In the genomic region with DNA sequence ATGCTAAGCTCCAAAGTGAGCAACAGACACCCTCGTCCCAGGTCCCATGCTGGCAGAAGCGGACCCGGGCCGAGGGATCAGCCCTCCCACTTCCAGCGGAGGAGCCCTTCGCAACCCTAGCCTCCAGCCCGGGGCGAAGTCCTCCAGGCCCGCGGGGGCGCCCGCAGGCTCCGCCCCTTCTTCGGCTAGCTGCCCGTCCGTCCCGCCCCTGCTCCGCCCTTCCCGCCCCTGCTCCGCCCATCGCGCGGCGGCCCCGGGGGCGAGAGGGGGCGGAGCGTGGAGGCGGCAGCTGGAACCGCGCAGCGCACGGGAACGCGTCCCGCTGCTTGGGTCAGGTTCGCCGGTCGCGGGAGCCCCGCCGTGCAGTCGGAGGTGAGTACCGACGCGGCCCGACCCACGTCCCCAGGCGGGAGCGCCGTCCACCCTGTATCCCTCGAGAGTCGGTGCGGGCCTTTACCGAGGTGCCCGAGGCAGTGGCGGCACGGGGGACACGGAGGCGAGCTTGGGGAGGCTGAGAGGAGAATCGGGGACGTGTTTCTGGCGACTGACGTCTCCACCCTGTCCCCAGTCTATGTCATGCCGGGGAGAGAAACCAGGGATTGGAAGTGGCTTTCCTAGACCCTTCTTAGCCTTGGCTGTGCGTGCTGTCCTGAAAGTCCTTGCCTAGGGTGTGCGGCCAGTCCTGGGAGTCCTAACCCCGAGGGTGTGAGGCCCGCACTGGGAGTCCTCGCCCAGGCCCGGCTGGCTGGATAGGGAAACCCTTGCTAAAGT, we compare ENCODE assay signal across 1 cellular context.
TF ChIP-seq lines count a peak whose summit lies in the region.

Gene ACO1 (plus strand): TSS at position 280 of the 771 bp plus-strand sequence. CDS start 20,864 bp downstream, outside the sequence.

TF ChIP-seq in HepG2, 621 proteins besides CTCF, POLR2A, EP300 and RAD21 (continued from another document and continues in another):
- TF ChIP-seq ZNF275 (CRISPR knock-in tag; IDR thresholded peaks at IDR 0.05; ENCODE audit: borderline replicate concordance) (peak; percentile 77), ATF4 (CRISPR knock-in tag; IDR thresholded peaks at IDR 0.05) (peak in 1 of 2 experiments; percentile 40; a peak in 1 of 4 replicates), HNRNPK (IDR thresholded peaks at IDR 0.05; ENCODE audit: low read depth, low read length, poor library complexity, severe bottlenecking) (peak; percentile 83), THAP8 (CRISPR knock-in tag; IDR thresholded peaks at IDR 0.05; ENCODE audit: borderline replicate concordance) (peak; percentile 55; the same call in 1 of the 2 replicates), ZNF232 (CRISPR knock-in tag; IDR thresholded peaks at IDR 0.05; ENCODE audit: borderline replicate concordance) (peak; percentile 59; the same call in 1 of the 2 replicates), TOPORS (CRISPR knock-in tag; IDR thresholded peaks at IDR 0.05) (0 out of 2 replicates have a peak, but pooled peaks have one; percentile 40), ZNF607 (CRISPR knock-in tag; IDR thresholded peaks at IDR 0.05; ENCODE audit: borderline replicate concordance) (peak; percentile 90), ZNF460 (CRISPR knock-in tag; IDR thresholded peaks at IDR 0.05; ENCODE audit: borderline replicate concordance) (peak; percentile 26; the same call in 1 of the 2 replicates), ARID2 (CRISPR knock-in tag; IDR thresholded peaks at IDR 0.05; ENCODE audit: borderline replicate concordance) (0 out of 2 replicates have a peak, but pooled peaks have one; percentile 29), REL (CRISPR knock-in tag; conservative IDR thresholded peaks at IDR 0.05) (peak; percentile 88; the same call in 1 of the 2 replicates), CC2D1A (CRISPR knock-in tag; IDR thresholded peaks at IDR 0.05) (no peak), SP5 (CRISPR knock-in tag; IDR thresholded peaks at IDR 0.05; ENCODE audit: borderline replicate concordance, low read depth) (peak; percentile 99), ZNF512 (CRISPR knock-in tag; IDR thresholded peaks at IDR 0.05) (no peak), BRCA1 (CRISPR knock-in tag; IDR thresholded peaks at IDR 0.05) (no peak), ZNF205 (CRISPR knock-in tag; IDR thresholded peaks at IDR 0.05) (0 out of 2 replicates have a peak, but pooled peaks have one; percentile 45), BORCS8-MEF2B (CRISPR knock-in tag; IDR thresholded peaks at IDR 0.05) (peak; percentile 95), ZFY (CRISPR knock-in tag; IDR thresholded peaks at IDR 0.05) (peak; percentile 92), ZNF788 (CRISPR knock-in tag; IDR thresholded peaks at IDR 0.05; ENCODE audit: borderline replicate concordance) (peak; percentile 83), GFI1 (CRISPR knock-in tag; IDR thresholded peaks at IDR 0.05; ENCODE audit: borderline replicate concordance) (peak; percentile 48; the same call in 1 of the 2 replicates), GLI4 (CRISPR knock-in tag; IDR thresholded peaks at IDR 0.05; ENCODE audit: borderline replicate concordance) (peak; percentile 91; the same call in 1 of the 2 replicates), ZNF609 (CRISPR knock-in tag; IDR thresholded peaks at IDR 0.05; ENCODE audit: borderline replicate concordance) (peak; percentile 59), PITX1 (CRISPR knock-in tag; IDR thresholded peaks at IDR 0.05) (peak; percentile 12; the same call in 1 of the 2 replicates), MXD4 (CRISPR knock-in tag; IDR thresholded peaks at IDR 0.05) (peak; percentile 74), TARDBP (CRISPR knock-in tag; IDR thresholded peaks at IDR 0.05) (peak; percentile 86), MEIS1 (CRISPR knock-in tag; IDR thresholded peaks at IDR 0.05; ENCODE audit: borderline replicate concordance) (no peak), MTA1 (CRISPR knock-in tag; IDR thresholded peaks at IDR 0.05; ENCODE audit: borderline replicate concordance) (peak; percentile 69; the same call in 1 of the 2 replicates), KMT2A (CRISPR knock-in tag; IDR thresholded peaks at IDR 0.05) (peak; percentile 96), HOXA5 (CRISPR knock-in tag; IDR thresholded peaks at IDR 0.05) (0 out of 2 replicates have a peak, but pooled peaks have one; percentile 69), PAXIP1 (CRISPR knock-in tag; conservative IDR thresholded peaks at IDR 0.05) (peak; percentile 80), SATB2 (CRISPR knock-in tag; IDR thresholded peaks at IDR 0.05) (0 out of 2 replicates have a peak, but pooled peaks have one; percentile 23)
- TF ChIP-seq, protein P1, sequence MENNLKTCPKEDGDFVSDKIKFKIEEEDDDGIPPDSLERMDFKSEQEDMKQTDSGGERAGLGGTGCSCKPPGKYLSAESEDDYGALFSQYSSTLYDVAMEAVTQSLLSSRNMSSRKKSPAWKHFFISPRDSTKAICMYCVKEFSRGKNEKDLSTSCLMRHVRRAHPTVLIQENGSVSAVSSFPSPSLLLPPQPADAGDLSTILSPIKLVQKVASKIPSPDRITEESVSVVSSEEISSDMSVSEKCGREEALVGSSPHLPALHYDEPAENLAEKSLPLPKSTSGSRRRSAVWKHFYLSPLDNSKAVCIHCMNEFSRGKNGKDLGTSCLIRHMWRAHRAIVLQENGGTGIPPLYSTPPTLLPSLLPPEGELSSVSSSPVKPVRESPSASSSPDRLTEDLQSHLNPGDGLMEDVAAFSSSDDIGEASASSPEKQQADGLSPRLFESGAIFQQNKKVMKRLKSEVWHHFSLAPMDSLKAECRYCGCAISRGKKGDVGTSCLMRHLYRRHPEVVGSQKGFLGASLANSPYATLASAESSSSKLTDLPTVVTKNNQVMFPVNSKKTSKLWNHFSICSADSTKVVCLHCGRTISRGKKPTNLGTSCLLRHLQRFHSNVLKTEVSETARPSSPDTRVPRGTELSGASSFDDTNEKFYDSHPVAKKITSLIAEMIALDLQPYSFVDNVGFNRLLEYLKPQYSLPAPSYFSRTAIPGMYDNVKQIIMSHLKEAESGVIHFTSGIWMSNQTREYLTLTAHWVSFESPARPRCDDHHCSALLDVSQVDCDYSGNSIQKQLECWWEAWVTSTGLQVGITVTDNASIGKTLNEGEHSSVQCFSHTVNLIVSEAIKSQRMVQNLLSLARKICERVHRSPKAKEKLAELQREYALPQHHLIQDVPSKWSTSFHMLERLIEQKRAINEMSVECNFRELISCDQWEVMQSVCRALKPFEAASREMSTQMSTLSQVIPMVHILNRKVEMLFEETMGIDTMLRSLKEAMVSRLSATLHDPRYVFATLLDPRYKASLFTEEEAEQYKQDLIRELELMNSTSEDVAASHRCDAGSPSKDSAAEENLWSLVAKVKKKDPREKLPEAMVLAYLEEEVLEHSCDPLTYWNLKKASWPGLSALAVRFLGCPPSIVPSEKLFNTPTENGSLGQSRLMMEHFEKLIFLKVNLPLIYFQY (CRISPR knock-in tag; IDR thresholded peaks at IDR 0.05; ENCODE audit: borderline replicate concordance) = peak; percentile 83; the same call in 1 of the 2 replicates
- TF ChIP-seq, protein P2, sequence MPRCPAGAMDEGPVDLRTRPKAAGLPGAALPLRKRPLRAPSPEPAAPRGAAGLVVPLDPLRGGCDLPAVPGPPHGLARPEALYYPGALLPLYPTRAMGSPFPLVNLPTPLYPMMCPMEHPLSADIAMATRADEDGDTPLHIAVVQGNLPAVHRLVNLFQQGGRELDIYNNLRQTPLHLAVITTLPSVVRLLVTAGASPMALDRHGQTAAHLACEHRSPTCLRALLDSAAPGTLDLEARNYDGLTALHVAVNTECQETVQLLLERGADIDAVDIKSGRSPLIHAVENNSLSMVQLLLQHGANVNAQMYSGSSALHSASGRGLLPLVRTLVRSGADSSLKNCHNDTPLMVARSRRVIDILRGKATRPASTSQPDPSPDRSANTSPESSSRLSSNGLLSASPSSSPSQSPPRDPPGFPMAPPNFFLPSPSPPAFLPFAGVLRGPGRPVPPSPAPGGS (CRISPR knock-in tag; IDR thresholded peaks at IDR 0.05) = 0 out of 2 replicates have a peak, but pooled peaks have one; percentile 73
- TF ChIP-seq, protein P3, sequence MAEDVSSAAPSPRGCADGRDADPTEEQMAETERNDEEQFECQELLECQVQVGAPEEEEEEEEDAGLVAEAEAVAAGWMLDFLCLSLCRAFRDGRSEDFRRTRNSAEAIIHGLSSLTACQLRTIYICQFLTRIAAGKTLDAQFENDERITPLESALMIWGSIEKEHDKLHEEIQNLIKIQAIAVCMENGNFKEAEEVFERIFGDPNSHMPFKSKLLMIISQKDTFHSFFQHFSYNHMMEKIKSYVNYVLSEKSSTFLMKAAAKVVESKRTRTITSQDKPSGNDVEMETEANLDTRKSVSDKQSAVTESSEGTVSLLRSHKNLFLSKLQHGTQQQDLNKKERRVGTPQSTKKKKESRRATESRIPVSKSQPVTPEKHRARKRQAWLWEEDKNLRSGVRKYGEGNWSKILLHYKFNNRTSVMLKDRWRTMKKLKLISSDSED (CRISPR knock-in tag; IDR thresholded peaks at IDR 0.05) = no peak
